ENCODE assay signal across 25 cellular contexts in the genomic region with DNA sequence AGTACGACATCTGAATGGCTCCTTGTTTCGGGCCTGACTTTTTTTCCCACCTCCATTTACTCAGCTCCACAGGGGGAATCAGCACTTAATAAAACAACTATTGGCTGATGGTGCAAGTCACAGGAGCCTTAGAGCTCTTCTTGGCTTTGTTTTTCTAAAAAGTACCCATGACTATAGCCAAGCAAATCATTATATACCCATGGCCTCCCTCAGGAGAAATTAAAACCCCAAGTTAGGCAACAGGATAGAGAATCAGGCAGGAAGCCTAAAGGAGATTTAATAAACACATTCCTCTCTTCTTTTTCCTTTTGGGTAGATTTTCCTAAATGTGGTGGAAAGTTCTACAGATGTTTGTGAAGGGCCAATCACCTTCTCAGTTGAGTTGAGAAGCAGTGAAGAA.
"Had no signal": no experiment of that assay in that cellular context is flagged by ENCODE, and none has a peak within 500 bp of the region (broad histone marks: within the 10 kb centered on the region; RNA-seq: fewer than 3 reads in every experiment).

No MANE protein-coding gene starts in this region.

- FAIRE-seq: endothelial cell of umbilical vein, kidney, small intestine had no signal

- H3K36me3 ChIP-seq: esophagus muscularis mucosa, gastroesophageal sphincter, heart left ventricle, left lung, prostate gland, thyroid gland, vagina had no signal

- H3K4me1 Mint-ChIP-seq: stimulated activated naive B cell treated with anti-CD40 and anti-IgM and Interleukin-4, amounts not matched to agents 10 μg/mL and 1 μg/mL and 100 μg/mL, for 72 hours had no signal

- H2AFZ ChIP-seq: hepatocyte had no signal

- ATAC-seq: gastroesophageal sphincter; heart left ventricle; left lung; naive thymus-derived CD4-positive, alpha-beta T cell; right cardiac atrium; stimulated activated naive B cell treated with anti-CD40 and anti-IgM and Interleukin-4, amounts not matched to agents 10 μg/mL and 1 μg/mL and 100 μg/mL, for 72 hours had no signal

- H3K27ac ChIP-seq: coronary artery, esophagus muscularis mucosa, gastroesophageal sphincter, heart left ventricle, left lung, prostate gland, thyroid gland, vagina had no signal

- H3K4me3 Mint-ChIP-seq: naive thymus-derived CD4-positive, alpha-beta T cell; nephron; stimulated activated naive B cell treated with anti-CD40 and anti-IgM and Interleukin-4, amounts not matched to agents 10 μg/mL and 1 μg/mL and 100 μg/mL, for 72 hours; stimulated activated naive CD8-positive, alpha-beta T cell treated with anti-CD3 and anti-CD28 coated beads, Interleukin-15, Interleukin-2, amounts not matched to agents 100 ng/mL and 50 ng/mL, for 24 hours had no signal

- H3K4me3 ChIP-seq: coronary artery, esophagus muscularis mucosa, gastroesophageal sphincter, heart left ventricle, hepatocyte, left lung, prostate gland, thyroid gland, vagina had no signal

- H3K27me3 ChIP-seq: esophagus muscularis mucosa, gastroesophageal sphincter, heart left ventricle, hepatocyte, left lung, thyroid gland, vagina had no signal

- H3K27ac Mint-ChIP-seq: nephron; stimulated activated naive B cell treated with anti-CD40 and anti-IgM and Interleukin-4, amounts not matched to agents 10 μg/mL and 1 μg/mL and 100 μg/mL, for 72 hours; stimulated activated naive CD8-positive, alpha-beta T cell treated with anti-CD3 and anti-CD28 coated beads, Interleukin-15, Interleukin-2, amounts not matched to agents 100 ng/mL and 50 ng/mL, for 24 hours had no signal

- H3K36me3 Mint-ChIP-seq: stimulated activated naive B cell treated with anti-CD40 and anti-IgM and Interleukin-4, amounts not matched to agents 10 μg/mL and 1 μg/mL and 100 μg/mL, for 72 hours had no signal

- H3K9me3 ChIP-seq: esophagus muscularis mucosa, gastroesophageal sphincter, heart left ventricle, left lung, prostate gland, thyroid gland, vagina had no signal

- H3K79me2 ChIP-seq: hepatocyte had no signal

- H3K4me1 ChIP-seq: esophagus muscularis mucosa, gastroesophageal sphincter, heart left ventricle, left lung, prostate gland, thyroid gland, vagina had no signal

- DNase-seq: dermis blood vessel endothelial cell; effector memory CD4-positive, alpha-beta T cell; foreskin fibroblast; heart left ventricle; kidney; left lung; mesendoderm; midbrain; naive thymus-derived CD4-positive, alpha-beta T cell; nucleus accumbens; right cardiac atrium; small intestine; stimulated activated CD4-positive, alpha-beta T cell treated with anti-CD3 and anti-CD28 coated beads, Interleukin-15, amount 100 ng/mL, for 24 hours; stimulated activated CD4-positive, alpha-beta T cell treated with anti-CD3 and anti-CD28 coated beads, Interleukin-2, amount 100 ng/mL, for 48 hours; stimulated activated naive B cell treated with anti-CD40 and anti-IgM and Interleukin-4, amounts not matched to agents 10 μg/mL and 1 μg/mL and 100 μg/mL, for 72 hours; thyroid gland had no signal

- H3K27me3 Mint-ChIP-seq: stimulated activated naive CD8-positive, alpha-beta T cell treated with anti-CD3 and anti-CD28 coated beads, Interleukin-15, Interleukin-2, amounts not matched to agents 100 ng/mL and 50 ng/mL, for 24 hours had no signal

- H3K9me3 Mint-ChIP-seq: stimulated activated naive B cell treated with anti-CD40 and anti-IgM and Interleukin-4, amounts not matched to agents 10 μg/mL and 1 μg/mL and 100 μg/mL, for 72 hours; stimulated activated naive CD8-positive, alpha-beta T cell treated with anti-CD3 and anti-CD28 coated beads, Interleukin-15, Interleukin-2, amounts not matched to agents 100 ng/mL and 50 ng/mL, for 24 hours had no signal
